Comparison of ENCODE assay signal across 18 cellular contexts in genomic region chr10:73877533-73878160, GRCh38. TPM values are rescaled to one million over a fixed set of nuclear protein-coding genes. Genes with fewer than 3 reads are reported as not detected.
DNase-seq lines count a peak whose midpoint lies in the region; ATAC-seq and TF ChIP-seq lines count a peak whose summit lies in the region.
"Had no signal": no experiment of that assay in that cellular context is flagged by ENCODE, and none has a peak within 500 bp of the region (broad histone marks: within the 10 kb centered on the region; RNA-seq: fewer than 3 reads in every experiment).

No MANE protein-coding gene starts in this region.

- no peak for ATAC-seq in CD4-positive, CD25-positive, alpha-beta regulatory T cell (ENCODE audit: low read depth in 2 of 2)
- ATAC-seq in central memory CD8-positive, alpha-beta T cell (replicated peaks; ENCODE audit: extremely low read depth, poor library complexity, severe bottlenecking), result no peak
- no peak for ATAC-seq in GM18907 (IDR thresholded peaks at IDR 0.05; ENCODE audit: unreplicated experiment)
- ATAC-seq in activated CD8-positive, alpha-beta memory T cell treated with anti-CD3 and anti-CD28 coated beads, Interleukin-2, amount 10 ng/mL, durations not matched to agents 7 days and 5 days, result no peak
- ATAC-seq: sciatic nerve had no signal

- H3K27ac ChIP-seq in CD4-positive, CD25-positive, alpha-beta regulatory T cell (ENCODE audit: insufficient read depth, low read length, poor library complexity, severe bottlenecking), result no peak overlapping the region
- H3K27ac ChIP-seq in CD8-positive, alpha-beta memory T cell (ENCODE audit: low read depth, low read length), result no peak overlapping the region
- H3K27ac ChIP-seq: KMS-11 had no signal

- CTCF ChIA-PET in CD8-positive, alpha-beta memory T cell (lab: Charles Lee), result interaction anchor here (2.5 to 8.3 kb wide), 4 partner anchors 15 to 65 kb away, joined by 6 to 289 read pairs (median 141); no protein-coding TSS in a partner anchor
- CTCF ChIA-PET in activated CD8-positive, alpha-beta memory T cell treated with anti-CD3 and anti-CD28 coated beads, Interleukin-2, amount 10 ng/mL, durations not matched to agents 7 days and 5 days (lab: Charles Lee), result interaction anchor here (0.5 to 18.2 kb wide), 9 partner anchors 9 to 359 kb away, joined by 3 to 642 read pairs (median 7); a partner anchor contains a TSS

- no peaks in the 10 kb centered on the region for H3K36me3 ChIP-seq in CD4-positive, CD25-positive, alpha-beta regulatory T cell (ENCODE audit: control insufficient read depth, insufficient read depth, low read length)
- no peaks in the 10 kb centered on the region for H3K36me3 ChIP-seq in CD8-positive, alpha-beta memory T cell (ENCODE audit: insufficient read depth, low read length)

- peaks cover 27% of the 10 kb centered on the region for H3K4me1 ChIP-seq in CD4-positive, CD25-positive, alpha-beta regulatory T cell (ENCODE audit: control insufficient read depth, insufficient read depth, low read length, poor library complexity, severe bottlenecking)
- peaks cover 36% of the 10 kb centered on the region for H3K4me1 ChIP-seq in CD8-positive, alpha-beta memory T cell (ENCODE audit: insufficient read depth, low read length)

- H3K4me1 Mint-ChIP-seq in CD4-positive, CD25-positive, alpha-beta regulatory T cell, result peaks cover 0 to 39% (median 18%) of the 10 kb centered on the region in 4 donors
- H3K4me1 Mint-ChIP-seq in CD8-positive, alpha-beta memory T cell, result peaks cover 27 to 52% (median 30%) of the 10 kb centered on the region in 3 donors
- peaks cover 29% of the 10 kb centered on the region for H3K4me1 Mint-ChIP-seq in central memory CD8-positive, alpha-beta T cell
- H3K4me1 Mint-ChIP-seq in nephron, result peaks cover 18% of the 10 kb centered on the region
- peaks cover 45% of the 10 kb centered on the region for H3K4me1 Mint-ChIP-seq in activated CD8-positive, alpha-beta memory T cell treated with anti-CD3 and anti-CD28 coated beads, Interleukin-2, amount 10 ng/mL, durations not matched to agents 7 days and 5 days

- H3K27me3 Mint-ChIP-seq in CD4-positive, CD25-positive, alpha-beta regulatory T cell, result no peaks in the 10 kb centered on the region
- peaks cover 0 to 2% of the 10 kb centered on the region in 2 donors for H3K27me3 Mint-ChIP-seq in CD8-positive, alpha-beta memory T cell
- H3K27me3 Mint-ChIP-seq in central memory CD8-positive, alpha-beta T cell, result no peaks in the 10 kb centered on the region
- peaks cover 30% of the 10 kb centered on the region for H3K27me3 Mint-ChIP-seq in nephron (ENCODE audit: low read depth)
- peaks cover 15% of the 10 kb centered on the region for H3K27me3 Mint-ChIP-seq in activated CD8-positive, alpha-beta memory T cell treated with anti-CD3 and anti-CD28 coated beads, Interleukin-2, amount 10 ng/mL, durations not matched to agents 7 days and 5 days

- POLR2A ChIA-PET in CD8-positive, alpha-beta memory T cell (lab: Charles Lee), result no interaction called here

- no peaks in the 10 kb centered on the region for H3K27me3 ChIP-seq in CD4-positive, CD25-positive, alpha-beta regulatory T cell (ENCODE audit: control insufficient read depth, insufficient read depth, low read length)
- H3K27me3 ChIP-seq in CD8-positive, alpha-beta memory T cell (ENCODE audit: insufficient read depth, low read length, poor library complexity, severe bottlenecking), result no peaks in the 10 kb centered on the region

- peak overlapping the region; percentile 15 to 77 (median 75) for H3K27ac Mint-ChIP-seq in CD4-positive, CD25-positive, alpha-beta regulatory T cell
- peak overlapping the region in 7 of 8 donors; percentile 20 to 95 (median 78) for H3K27ac Mint-ChIP-seq in CD8-positive, alpha-beta memory T cell
- H3K27ac Mint-ChIP-seq in central memory CD8-positive, alpha-beta T cell (ENCODE audit: low read depth), result peak overlapping the region; percentile 79
- no peak overlapping the region for H3K27ac Mint-ChIP-seq in nephron
- no peak overlapping the region for H3K27ac Mint-ChIP-seq in activated CD8-positive, alpha-beta memory T cell treated with anti-CD3 and anti-CD28 coated beads, Interleukin-2, amount 10 ng/mL, durations not matched to agents 7 days and 5 days
- H3K27ac Mint-ChIP-seq: activated T-helper 1 cell treated with anti-CD3 and anti-CD28 coated beads, Interleukin-12 subunit alpha, Interleukin-12 subunit beta, Interleukin-2, Interleukin-4 antibody, amounts not matched to agents 30 ng/mL and 10 ng/mL and 1 ng/mL, durations not matched to agents 14 hours and 24 hours and 36 hours had no signal

- H3K9me3 ChIP-seq in CD4-positive, CD25-positive, alpha-beta regulatory T cell (ENCODE audit: control insufficient read depth in 2 of 2, low read length in 2 of 2), result no peaks in the 10 kb centered on the region
- H3K9me3 ChIP-seq in CD8-positive, alpha-beta memory T cell (ENCODE audit: low read length), result no peaks in the 10 kb centered on the region

- H3K4me3 Mint-ChIP-seq in CD4-positive, CD25-positive, alpha-beta regulatory T cell, result peak overlapping the region in 3 of 4 donors; percentile 13 to 85 (median 59)
- H3K4me3 Mint-ChIP-seq in CD8-positive, alpha-beta memory T cell, result peak overlapping the region in 2 of 7 donors; percentile 8 to 27
- no peak overlapping the region for H3K4me3 Mint-ChIP-seq in central memory CD8-positive, alpha-beta T cell
- H3K4me3 Mint-ChIP-seq in nephron, result peak overlapping the region; percentile 13 to 43 (median 17)
- no peak overlapping the region for H3K4me3 Mint-ChIP-seq in activated CD8-positive, alpha-beta memory T cell treated with anti-CD3 and anti-CD28 coated beads, Interleukin-2, amount 10 ng/mL, durations not matched to agents 7 days and 5 days
- H3K4me3 Mint-ChIP-seq: activated T-helper 1 cell treated with anti-CD3 and anti-CD28 coated beads, Interleukin-12 subunit alpha, Interleukin-12 subunit beta, Interleukin-2, Interleukin-4 antibody, amounts not matched to agents 30 ng/mL and 10 ng/mL and 1 ng/mL, durations not matched to agents 14 hours and 24 hours and 36 hours; CD14-positive monocyte had no signal

- H3K36me3 Mint-ChIP-seq in CD4-positive, CD25-positive, alpha-beta regulatory T cell, result peaks cover 2% of the 10 kb centered on the region
- peaks cover 0 to 8% (median 0%) of the 10 kb centered on the region in 3 donors for H3K36me3 Mint-ChIP-seq in CD8-positive, alpha-beta memory T cell
- H3K36me3 Mint-ChIP-seq in central memory CD8-positive, alpha-beta T cell (ENCODE audit: insufficient read depth), result peaks cover 15% of the 10 kb centered on the region
- H3K36me3 Mint-ChIP-seq in nephron (ENCODE audit: low read depth), result peaks cover 2% of the 10 kb centered on the region
- H3K36me3 Mint-ChIP-seq in activated CD8-positive, alpha-beta memory T cell treated with anti-CD3 and anti-CD28 coated beads, Interleukin-2, amount 10 ng/mL, durations not matched to agents 7 days and 5 days, result peaks cover 3% of the 10 kb centered on the region
- H3K36me3 Mint-ChIP-seq: brain had no signal

- no peak overlapping the region for H3K4me3 ChIP-seq in CD4-positive, CD25-positive, alpha-beta regulatory T cell (ENCODE audit: low read depth, low read length)
- H3K4me3 ChIP-seq in CD8-positive, alpha-beta memory T cell (ENCODE audit: low read length), result no peak overlapping the region

- TF ChIP-seq CTCF in nephron (IDR thresholded peaks at IDR 0.05; ENCODE audit: unreplicated experiment in 3 of 3), result no peak

- H3K9me3 Mint-ChIP-seq in CD4-positive, CD25-positive, alpha-beta regulatory T cell, result no peaks in the 10 kb centered on the region
- no peaks in the 10 kb centered on the region for H3K9me3 Mint-ChIP-seq in CD8-positive, alpha-beta memory T cell
- no peaks in the 10 kb centered on the region for H3K9me3 Mint-ChIP-seq in central memory CD8-positive, alpha-beta T cell
- H3K9me3 Mint-ChIP-seq in nephron, result no peaks in the 10 kb centered on the region
- no peaks in the 10 kb centered on the region for H3K9me3 Mint-ChIP-seq in activated CD8-positive, alpha-beta memory T cell treated with anti-CD3 and anti-CD28 coated beads, Interleukin-2, amount 10 ng/mL, durations not matched to agents 7 days and 5 days (ENCODE audit: low read depth)
- H3K9me3 Mint-ChIP-seq: activated T-helper 1 cell treated with anti-CD3 and anti-CD28 coated beads, Interleukin-12 subunit alpha, Interleukin-12 subunit beta, Interleukin-2, Interleukin-4 antibody, amounts not matched to agents 30 ng/mL and 10 ng/mL and 1 ng/mL, durations not matched to agents 14 hours and 24 hours and 36 hours; brain had no signal

- no peak for DNase-seq in CD4-positive, CD25-positive, alpha-beta regulatory T cell
- DNase-seq in CD8-positive, alpha-beta memory T cell, result no peak
- DNase-seq in central memory CD8-positive, alpha-beta T cell (ENCODE audit: low spot score in 2 of 2), result no peak
- DNase-seq in cerebellum (ENCODE audit: low spot score), result no peak
- no peak for DNase-seq in activated CD8-positive, alpha-beta memory T cell treated with anti-CD3 and anti-CD28 coated beads, Interleukin-2, amount 10 ng/mL, durations not matched to agents 7 days and 5 days
- DNase-seq: activated CD4-positive, CD25-positive, alpha-beta regulatory T cell treated with anti-CD3 and anti-CD28 coated beads, Interleukin-2, amount 50 U/mL, for 72 hours; effector memory CD4-positive, alpha-beta T cell; GF-D8; NCI-H1694; stimulated activated CD4-positive, alpha-beta T cell treated with anti-CD3 and anti-CD28 coated beads, Interleukin-15, amount 100 ng/mL, for 24 hours; substantia nigra had no signal

RNA-seq across cellular contexts. Expression of gene CAMK2G, which starts 3.3 kb away (rescaled TPM):
- total RNA-seq in CD4-positive, CD25-positive, alpha-beta regulatory T cell, result 58.8 TPM
- polyA plus RNA-seq in CD4-positive, CD25-positive, alpha-beta regulatory T cell, result 1 to 10 TPM; 4.3 to 5.3 (median 4.7) TPM
- total RNA-seq in CD8-positive, alpha-beta memory T cell, result 10 to 100 TPM; 17.3 to 17.5 TPM
- 8.1 TPM for polyA plus RNA-seq in CD8-positive, alpha-beta memory T cell
- total RNA-seq in cerebellum, result 35.9 TPM
- total RNA-seq in activated CD8-positive, alpha-beta memory T cell treated with anti-CD3 and anti-CD28 coated beads, Interleukin-2, amount 10 ng/mL, durations not matched to agents 7 days and 5 days, result 10 to 100 TPM; 30.8 to 49.2 TPM

RNA-seq across cellular contexts. Expression of gene PLAU, which starts 33.3 kb away (rescaled TPM):
- 0.35 TPM for total RNA-seq in CD4-positive, CD25-positive, alpha-beta regulatory T cell
- polyA plus RNA-seq in CD4-positive, CD25-positive, alpha-beta regulatory T cell, result not detected
- total RNA-seq in CD8-positive, alpha-beta memory T cell, result 1 to 10 TPM; 1.2 to 1.6 TPM
- not detected for polyA plus RNA-seq in CD8-positive, alpha-beta memory T cell
- total RNA-seq in cerebellum, result 1.00 TPM
- 1 to 10 TPM; 2.2 to 4.8 TPM for total RNA-seq in activated CD8-positive, alpha-beta memory T cell treated with anti-CD3 and anti-CD28 coated beads, Interleukin-2, amount 10 ng/mL, durations not matched to agents 7 days and 5 days

Comparison
In these comparisons a context has a peak if more than half of its experiments do, and no peak if none do; other contexts are left out.
1. H3K27ac Mint-ChIP-seq: peak in CD4-positive, CD25-positive, alpha-beta regulatory T cell (3 of 3), CD8-positive, alpha-beta memory T cell (7 of 8) and central memory CD8-positive, alpha-beta T cell (single experiment); none in nephron (0 of 3) and activated CD8-positive, alpha-beta memory T cell treated with anti-CD3 and anti-CD28 coated beads, Interleukin-2, amount 10 ng/mL, durations not matched to agents 7 days and 5 days (single experiment).
2. H3K4me3 Mint-ChIP-seq: peak in CD4-positive, CD25-positive, alpha-beta regulatory T cell (3 of 4) and nephron (3 of 3); none in central memory CD8-positive, alpha-beta T cell (single experiment) and activated CD8-positive, alpha-beta memory T cell treated with anti-CD3 and anti-CD28 coated beads, Interleukin-2, amount 10 ng/mL, durations not matched to agents 7 days and 5 days (single experiment).